ENCODE assay signal across 9 cellular contexts in genomic region chr3:160676547-160677303, GRCh38. TPM values are rescaled to one million over a fixed set of nuclear protein-coding genes. Genes with fewer than 3 reads are reported as not detected.
A peak's percentile ranks its signal among the peaks of the same experiment; 100 is the strongest.
DNase-seq lines count a peak whose midpoint lies in the region; ATAC-seq and TF ChIP-seq lines count a peak whose summit lies in the region.
"Had no signal": no experiment of that assay in that cellular context is flagged by ENCODE, and none has a peak within 500 bp of the region (broad histone marks: within the 10 kb centered on the region; RNA-seq: fewer than 3 reads in every experiment).

Gene ARL14 (plus strand): TSS chr3:160677160. CDS start chr3:160677347, 187 bp downstream.

- H2BK5ac ChIP-seq in IMR-90 (ENCODE audit: low read depth, low read length, poor library complexity, severe bottlenecking) = no peak within 1 kb of the TSS

- peak within 1 kb of the TSS; percentile 26; the same call in 1 of the 2 replicates for H3K4me2 ChIP-seq in IMR-90 (ENCODE audit: low read depth, low read length)

- no peak within 1 kb of the TSS for H3K4me3 ChIP-seq in IMR-90 (ENCODE audit: insufficient read depth, low read depth, low read length)
- H3K4me3 ChIP-seq in epithelial cell of proximal tubule (ENCODE audit: low read depth, low read length) = no peak within 1 kb of the TSS

- H4K20me1 ChIP-seq in IMR-90 (ENCODE audit: insufficient read depth, low read length) = no peaks in the 10 kb centered on the region

- no TSS peak for BruUV-seq in IMR-90 (replicated peaks; lab: Mats Ljungman, UMichigan)

- H3K9me1 ChIP-seq in IMR-90 (ENCODE audit: insufficient read depth, low read length) = 0 out of 2 replicates have a peak, but pooled peaks cover 2% of the 10 kb centered on the region

- H2BK20ac ChIP-seq in IMR-90 (ENCODE audit: low read depth, low read length) = peak within 1 kb of the TSS; percentile 63; the same call in 1 of the 2 replicates

- H3K27me3 ChIP-seq in IMR-90 (ENCODE audit: control insufficient read depth, insufficient read depth, low read length) = no peaks in the 10 kb centered on the region

- POLR2A ChIA-PET in IMR-90 (lab: Charles Lee; ENCODE audit: unreplicated experiment) = no interaction called here

- peak within 1 kb of the TSS; percentile 4 for H2BK120ac ChIP-seq in IMR-90 (ENCODE audit: low read depth, low read length)

- H3K14ac ChIP-seq in IMR-90 (replicated peaks; ENCODE audit: low read depth, low read length) = peak within 1 kb of the TSS; percentile 3

- H4K5ac ChIP-seq in IMR-90 (ENCODE audit: low read depth, low read length) = peak within 1 kb of the TSS; percentile 19; the same call in 1 of the 2 replicates

- H2AFZ ChIP-seq in IMR-90 (replicated peaks; ENCODE audit: low read length, poor library complexity) = no peak within 1 kb of the TSS

- H3K79me1 ChIP-seq in IMR-90 (ENCODE audit: low read depth in 1 of 2, low read length in 2 of 2) = no peaks in the 10 kb centered on the region

- in situ Hi-C loops in IMR-90 (cut with MboI; ENCODE audit: low sequenced_read_pairs) = no loop called here

- no peaks in the 10 kb centered on the region for H3K9me3 ChIP-seq in IMR-90 (ENCODE audit: control insufficient read depth, insufficient read depth, low read length)

- H3K56ac ChIP-seq in IMR-90 (ENCODE audit: extremely low read depth, insufficient read depth, low read length) = no peak within 1 kb of the TSS

- CTCF ChIA-PET in IMR-90 (lab: Yijun Ruan, JAX) = interaction anchor here (0.6 kb wide), 1 partner anchor 53 kb away, joined by 3 read pairs; no protein-coding TSS in a partner anchor

- peak within 1 kb of the TSS; percentile 33; the same call in 1 of the 2 replicates for H3K18ac ChIP-seq in IMR-90 (ENCODE audit: low read depth, low read length)

- H4K8ac ChIP-seq in IMR-90 (ENCODE audit: low read depth in 2 of 2, low read length in 2 of 2) = 0 out of 4 replicates have a peak within 1 kb of the TSS, but pooled peaks of 1 of the 2 experiments have one; percentile 1

- intact Hi-C loops in IMR-90 (cut with micrococcal nuclease) = no loop called here

- no peak within 1 kb of the TSS for H3K9ac ChIP-seq in IMR-90 (ENCODE audit: low read depth, low read length)

- no peak within 1 kb of the TSS for H2AK9ac ChIP-seq in IMR-90 (replicated peaks; ENCODE audit: low read depth, low read length, poor library complexity)

- 0 out of 3 replicates have a peak within 1 kb of the TSS, but pooled peaks have one; percentile 23 for H2BK15ac ChIP-seq in IMR-90 (ENCODE audit: low read depth, low read length)

- H2AK5ac ChIP-seq in IMR-90 (ENCODE audit: low read depth, low read length) = peak within 1 kb of the TSS; percentile 35; the same call in 1 of the 2 replicates

- H3K4ac ChIP-seq in IMR-90 (ENCODE audit: low read depth, low read length) = peak within 1 kb of the TSS; percentile 20; the same call in 1 of the 2 replicates

- no peaks in the 10 kb centered on the region for H3K36me3 ChIP-seq in IMR-90 (ENCODE audit: control insufficient read depth, insufficient read depth, low read length)

- ATAC-seq in IMR-90 (ENCODE audit: low read depth) (peak; percentile 81), omental fat pad (ENCODE audit: low FRiP score) (peak; percentile 51), GM21576 (IDR thresholded peaks at IDR 0.05; ENCODE audit: unreplicated experiment) (no peak), GM18498 (IDR thresholded peaks at IDR 0.05; ENCODE audit: unreplicated experiment) (no peak), HG02588 (IDR thresholded peaks at IDR 0.05; ENCODE audit: unreplicated experiment) (no peak)

- TF ChIP-seq POLR2A in IMR-90 (IDR thresholded peaks at IDR 0.05; ENCODE audit: low read depth, low read length) = no peak

- dilution Hi-C loops in IMR-90 (cut with HindIII; ENCODE audit: low sequenced_read_pairs, unreplicated experiment) = no loop called here

- no peak for TF ChIP-seq CTCF in IMR-90 (conservative IDR thresholded peaks at IDR 0.05; ENCODE audit: low read depth, low read length)
- no peak for TF ChIP-seq CTCF in epithelial cell of proximal tubule (conservative IDR thresholded peaks at IDR 0.05; ENCODE audit: low read depth, low read length)
- TF ChIP-seq CTCF in omental fat pad (IDR thresholded peaks at IDR 0.05) = no peak

- WGBS in IMR-90 (ENCODE audit: extremely low coverage in 2 of 2, insufficient read length in 1 of 2), 2 experiments = 80% methylated on average over 1 of the region's 4 CpGs; no CpG with 5 or more reads in 1 of the 2 experiments

- H3K23ac ChIP-seq in IMR-90 (ENCODE audit: low read depth, low read length) = peak within 1 kb of the TSS; percentile 8; the same call in 1 of the 2 replicates

- TF ChIP-seq RAD21 in IMR-90 (IDR thresholded peaks at IDR 0.05; ENCODE audit: low read length) = no peak

- H3K4me1 ChIP-seq in IMR-90 (ENCODE audit: control insufficient read depth, insufficient read depth, low read length) = peaks cover 9% of the 10 kb centered on the region

- H3K27ac ChIP-seq in IMR-90 (ENCODE audit: insufficient read depth, low read length) = no peak within 1 kb of the TSS

- H4K91ac ChIP-seq in IMR-90 (ENCODE audit: insufficient read depth, low read depth, low read length) = peak within 1 kb of the TSS; percentile 5

- DNase-seq in GM03348 (ENCODE audit: low spot score) (peak; percentile 30), IMR-90 (peak; percentile 68), epithelial cell of proximal tubule (ENCODE audit: low read depth) (peak; percentile 80), omental fat pad (ENCODE audit: low spot score) (no peak), NCI-H345 (lab: John Stamatoyannopoulos, UW) (no peak)

TF ChIP-seq in IMR-90, 13 proteins besides CTCF, POLR2A, EP300 and RAD21:
- no peak for TF ChIP-seq SMC3 (IDR thresholded peaks at IDR 0.05; ENCODE audit: low read depth, low read length)
- TF ChIP-seq MAZ (IDR thresholded peaks at IDR 0.05; ENCODE audit: borderline replicate concordance, low read depth, low read length) = no peak
- TF ChIP-seq MXI1 (IDR thresholded peaks at IDR 0.05; ENCODE audit: borderline replicate concordance, low read depth, low read length) = no peak
- TF ChIP-seq MAFK (IDR thresholded peaks at IDR 0.05; ENCODE audit: low read depth, low read length) = no peak
- no peak for TF ChIP-seq RFX5 (IDR thresholded peaks at IDR 0.05; ENCODE audit: low read depth, low read length)
- no peak for TF ChIP-seq BHLHE40 (IDR thresholded peaks at IDR 0.05; ENCODE audit: low read depth, low read length)
- no peak for TF ChIP-seq RCOR1 (IDR thresholded peaks at IDR 0.05; ENCODE audit: insufficient replicate concordance, low read length)
- TF ChIP-seq FOS (IDR thresholded peaks at IDR 0.05; ENCODE audit: low read depth, low read length) = no peak
- no peak for TF ChIP-seq NFE2L2 (IDR thresholded peaks at IDR 0.05; ENCODE audit: low read depth, low read length)

RNA-seq across cellular contexts. Expression of gene ARL14, which starts in this region (rescaled TPM):
- total RNA-seq in IMR-90 (2012; rRNA removed) = under 0.01 and 0.18 TPM in 2 replicates
- 0.15 TPM in 1 of 2 replicates, not detected in the other for polyA plus RNA-seq in IMR-90 (2012; rRNA removed)
- polyA plus RNA-seq in IMR-90 (2012; cell fraction: cytosol; rRNA removed) = not detected in 2 replicates
- not detected in 2 replicates for polyA plus RNA-seq in IMR-90 (2012; cell fraction: nucleus; rRNA removed; ENCODE audit: low replicate concordance)
- total RNA-seq in epithelial cell of proximal tubule = 0.87 TPM in 1 of 2 replicates, not detected in the other
- total RNA-seq in omental fat pad = not detected
- total RNA-seq: myocyte had no signal

Comparison
In these comparisons a context has a peak if more than half of its experiments do, and no peak if none do; other contexts are left out.
1. Peak in DNase-seq, ATAC-seq and H3K4me2 ChIP-seq in IMR-90; RNA of the gene not detected or under 1 TPM.
2. Peak in DNase-seq in epithelial cell of proximal tubule; RNA of the gene not detected or under 1 TPM.
3. Peak in ATAC-seq in omental fat pad; RNA of the gene not detected or under 1 TPM.